Comparison of ENCODE assay signal across 27 cellular contexts in genomic region chr5:178267876-178268275, GRCh38.
"Had no signal": no experiment of that assay in that cellular context is flagged by ENCODE, and none has a peak within 500 bp of the region (broad histone marks: within the 10 kb centered on the region; RNA-seq: fewer than 3 reads in every experiment).

No MANE protein-coding gene starts in this region.

- FAIRE-seq: urothelium cell line had no signal

- H3K9me3 ChIP-seq: stomach, suprapubic skin, testis, thoracic aorta, thyroid gland, tibial artery, transverse colon, upper lobe of left lung, upper lobe of right lung, uterus, vagina had no signal

- H3K4me1 ChIP-seq: stomach, suprapubic skin, testis, tibial artery, tibial nerve, transverse colon, upper lobe of left lung, upper lobe of right lung, uterus, vagina had no signal

- DNase-seq: stimulated activated CD4-positive, alpha-beta T cell treated with anti-CD3 and anti-CD28 coated beads, Interleukin-2, amount 100 ng/mL, for 48 hours; stimulated activated CD4-positive, alpha-beta T cell treated with anti-CD3 and anti-CD28 coated beads, Interleukin-4, amount 100 ng/mL, for 1 hour; stimulated activated CD4-positive, alpha-beta T cell treated with anti-CD3 and anti-CD28 coated beads, Interleukin-4, amount 100 ng/mL, for 24 hours; stimulated activated CD4-positive, alpha-beta T cell treated with anti-CD3 and anti-CD28 coated beads, Interleukin-4, amount 100 ng/mL, for 4 hours; stimulated activated CD8-positive, alpha-beta memory T cell treated with anti-CD3 and anti-CD28 coated beads, Interleukin-4, amount 100 ng/mL, for 48 hours; stimulated activated naive B cell treated with anti-CD40 and anti-IgM and Interleukin-4, amounts not matched to agents 10 μg/mL and 1 μg/mL and 100 μg/mL, for 72 hours; stimulated activated naive CD4-positive, alpha-beta T cell; stimulated activated naive CD4-positive, alpha-beta T cell treated with Interleukin-2 at 50 U/mL for 16 hours; stimulated activated naive CD8-positive, alpha-beta T cell treated with anti-CD3 and anti-CD28 coated beads, Interleukin-15, amount 100 ng/mL, for 72 hours; stimulated activated naive CD8-positive, alpha-beta T cell treated with anti-CD3 and anti-CD28 coated beads, Interleukin-15, Interleukin-2, amounts not matched to agents 100 U/mL and 50 U/mL, for 24 hours; stomach; substantia nigra; testis; thyroid gland; tibial artery; transverse colon; trophoblast cell; upper lobe of left lung; upper lobe of right lung; uterus had no signal

- H3K27me3 ChIP-seq: stomach, suprapubic skin, testis, thyroid gland, tibial nerve, transverse colon, upper lobe of left lung, upper lobe of right lung, uterus, vagina had no signal

- H3K36me3 ChIP-seq: stomach, suprapubic skin, thoracic aorta, thyroid gland, tibial artery, tibial nerve, transverse colon, upper lobe of left lung, upper lobe of right lung, uterus, vagina had no signal

- ATAC-seq: stimulated activated effector memory CD8-positive, alpha-beta T cell treated with anti-CD3 and anti-CD28 coated beads, Interleukin-12 subunit alpha, Interleukin-12 subunit beta, amount 100 ng/mL, for 72 hours; stimulated activated memory B cell treated with anti-CD40 and anti-IgM and Interleukin-4, amounts not matched to agents 10 μg/mL and 1 μg/mL and 100 μg/mL, for 72 hours; stimulated activated naive B cell treated with anti-CD40 and anti-IgM and Interleukin-4, amounts not matched to agents 10 μg/mL and 1 μg/mL and 100 μg/mL, for 72 hours; stimulated activated naive CD8-positive, alpha-beta T cell treated with anti-CD3 and anti-CD28 coated beads, Interleukin-15, amount 100 ng/mL, for 72 hours; stimulated activated naive CD8-positive, alpha-beta T cell treated with anti-CD3 and anti-CD28 coated beads, Interleukin-15, Interleukin-2, amounts not matched to agents 100 U/mL and 50 U/mL, for 24 hours; upper lobe of right lung had no signal

- H3K4me3 ChIP-seq: stomach, suprapubic skin, testis, thoracic aorta, thyroid gland, tibial artery, tibial nerve, transverse colon, upper lobe of left lung, upper lobe of right lung, uterus, vagina had no signal

- H3K27ac ChIP-seq: stomach, suprapubic skin, testis, thoracic aorta, thyroid gland, tibial artery, tibial nerve, transverse colon, upper lobe of left lung, upper lobe of right lung, uterus, vagina had no signal
